In the genomic region with DNA sequence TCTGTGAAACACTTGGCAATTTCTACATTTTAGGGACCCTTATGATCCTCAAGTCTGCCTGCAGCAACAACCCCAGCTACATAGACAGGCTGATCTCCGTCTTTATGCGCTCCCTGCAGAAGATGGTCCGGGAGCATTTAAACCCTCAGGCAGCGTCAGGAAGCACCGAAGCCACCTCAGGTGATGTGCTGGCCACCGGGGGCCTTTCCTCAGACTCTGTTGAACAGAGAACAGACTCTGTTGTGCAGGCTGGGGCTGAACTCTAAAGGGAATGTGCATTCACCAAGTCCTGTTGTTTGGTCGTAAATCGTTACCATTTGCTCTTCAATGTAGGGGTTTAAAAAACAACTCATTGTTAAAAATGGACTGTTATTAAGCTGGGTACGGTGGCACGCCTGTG, we compare ENCODE assay signal across 21 cellular contexts.
DNase-seq lines count a peak whose midpoint lies in the region; ATAC-seq, FAIRE-seq and TF ChIP-seq lines count a peak whose summit lies in the region.
"Had no signal": no experiment of that assay in that cellular context is flagged by ENCODE, and none has a peak within 500 bp of the region (broad histone marks: within the 10 kb centered on the region; RNA-seq: fewer than 3 reads in every experiment).

No MANE protein-coding gene starts in this region.

- H3K27me3 Mint-ChIP-seq in astrocyte (ENCODE audit: low read depth, unreplicated experiment): no peaks in the 10 kb centered on the region
- H3K27me3 Mint-ChIP-seq: B cell; CD4-positive, alpha-beta T cell had no signal

- H3K9me3 ChIP-seq in astrocyte (ENCODE audit: insufficient read depth, low read depth, low read length) (no peaks in the 10 kb centered on the region), upper lobe of right lung (no peaks in the 10 kb centered on the region)
- H3K9me3 ChIP-seq: A549; BLaER1 treated with 17β-estradiol and CSF1 and Interleukin-3, amounts not matched to agents 10 nM and 100 nM had no signal

- no peaks in the 10 kb centered on the region for H3K4me1 ChIP-seq in astrocyte (ENCODE audit: insufficient read depth, low read length)
- H3K4me1 ChIP-seq in upper lobe of right lung: no peaks in the 10 kb centered on the region
- H3K4me1 ChIP-seq: A549; BLaER1 treated with 17β-estradiol and CSF1 and Interleukin-3, amounts not matched to agents 10 nM and 100 nM had no signal

- no peaks in the 10 kb centered on the region for H3K79me2 ChIP-seq in astrocyte (ENCODE audit: insufficient read depth, low read length)

- H3K27me3 ChIP-seq in astrocyte (ENCODE audit: insufficient read depth, low read length) (no peaks in the 10 kb centered on the region), upper lobe of right lung (no peaks in the 10 kb centered on the region)
- H3K27me3 ChIP-seq: BLaER1 treated with 17β-estradiol and CSF1 and Interleukin-3, amounts not matched to agents 10 nM and 100 nM had no signal

- H3K27ac ChIP-seq in astrocyte (ENCODE audit: low read depth, low read length) (no peak overlapping the region), upper lobe of right lung (no peak overlapping the region)
- H3K27ac ChIP-seq: 22Rv1; A549; BLaER1 treated with 17β-estradiol and CSF1 and Interleukin-3, amounts not matched to agents 10 nM and 100 nM; C4-2B had no signal

- H3K4me2 ChIP-seq in astrocyte (ENCODE audit: low read length): no peak overlapping the region
- H3K4me2 ChIP-seq: A549; BLaER1 treated with 17β-estradiol and CSF1 and Interleukin-3, amounts not matched to agents 10 nM and 100 nM had no signal

- no peak overlapping the region for H3K4me3 ChIP-seq in astrocyte (ENCODE audit: insufficient read depth, low read depth, low read length)
- H3K4me3 ChIP-seq in upper lobe of right lung: no peak overlapping the region
- H3K4me3 ChIP-seq: A549; BLaER1 treated with 17β-estradiol and CSF1 and Interleukin-3, amounts not matched to agents 10 nM and 100 nM had no signal

- H3K36me3 Mint-ChIP-seq in astrocyte (ENCODE audit: low read depth, unreplicated experiment): peaks cover 36% of the 10 kb centered on the region

- intact Hi-C loops in upper lobe of right lung (cut with DNase I): no loop called here

- peak overlapping the region; percentile 26 for H3K27ac Mint-ChIP-seq in astrocyte (ENCODE audit: unreplicated experiment)
- H3K27ac Mint-ChIP-seq: B cell; CD4-positive, alpha-beta T cell; CD8-positive, alpha-beta T cell had no signal

- H3K36me3 ChIP-seq in astrocyte (ENCODE audit: insufficient read depth, low read length) (peaks cover 49% of the 10 kb centered on the region), upper lobe of right lung (peaks cover 100% of the 10 kb centered on the region)

- no peaks in the 10 kb centered on the region for H3K9me3 Mint-ChIP-seq in astrocyte (ENCODE audit: unreplicated experiment)
- H3K9me3 Mint-ChIP-seq: CD4-positive, alpha-beta T cell; CD8-positive, alpha-beta T cell had no signal

- DNase-seq in activated CD8-positive, alpha-beta memory T cell treated with anti-CD3 and anti-CD28 coated beads, Interleukin-2, amount 50 U/mL, for 48 hours: peak; percentile 6
- no peak for DNase-seq in activated CD8-positive, alpha-beta memory T cell treated with anti-CD3 and anti-CD28 coated beads, Interleukin-2, amount 50 U/mL, for 4 hours
- DNase-seq in astrocyte (ENCODE audit: low read depth) (no peak), upper lobe of right lung (peak; percentile 19), omental fat pad (ENCODE audit: low spot score) (no peak)
- DNase-seq: AML-193; CD4-positive, alpha-beta T cell; CD8-positive, alpha-beta T cell; COR-L47; DMS 273 treated with DMSO at 0.1 percent for 48 hours; DMS153; DMS79 treated with DMSO at 0.1 percent for 48 hours; GF-D8 had no signal

- TF ChIP-seq CTCF in astrocyte (IDR thresholded peaks at IDR 0.05; ENCODE audit: insufficient read depth, low read depth, low read length): no peak
- TF ChIP-seq CTCF in upper lobe of right lung (IDR thresholded peaks at IDR 0.05): no peak
- TF ChIP-seq CTCF in omental fat pad (IDR thresholded peaks at IDR 0.05): no peak

- H4K20me1 ChIP-seq in astrocyte (ENCODE audit: insufficient read depth, low read length): peaks cover 12% of the 10 kb centered on the region

- no peak for FAIRE-seq in astrocyte (lab: Jason Lieb, UNC)
- FAIRE-seq: A549, G401.6, GM12891, GM19239 had no signal

- no peak overlapping the region for H3K9ac ChIP-seq in astrocyte (ENCODE audit: low read length)
- H3K9ac ChIP-seq: BLaER1 treated with 17β-estradiol and CSF1 and Interleukin-3, amounts not matched to agents 10 nM and 100 nM had no signal

- no peak overlapping the region for H3K4me3 Mint-ChIP-seq in astrocyte (ENCODE audit: unreplicated experiment)
- H3K4me3 Mint-ChIP-seq: B cell; CD4-positive, alpha-beta T cell; CD8-positive, alpha-beta T cell had no signal

- ATAC-seq in upper lobe of right lung: no peak
- ATAC-seq in omental fat pad (ENCODE audit: low FRiP score): no peak
- ATAC-seq: A549; CD8-positive, alpha-beta T cell had no signal

- no peaks in the 10 kb centered on the region for H3K4me1 Mint-ChIP-seq in astrocyte (ENCODE audit: low read depth, unreplicated experiment)
- H3K4me1 Mint-ChIP-seq: B cell had no signal

- no peak overlapping the region for H2AFZ ChIP-seq in astrocyte (ENCODE audit: low read depth, low read length)

Comparison
In these comparisons a context has a peak if more than half of its experiments do, and no peak if none do; other contexts are left out.
1. DNase-seq: peak in activated CD8-positive, alpha-beta memory T cell treated with anti-CD3 and anti-CD28 coated beads, Interleukin-2, amount 50 U/mL, for 48 hours (single experiment) and upper lobe of right lung (single experiment); none in activated CD8-positive, alpha-beta memory T cell treated with anti-CD3 and anti-CD28 coated beads, Interleukin-2, amount 50 U/mL, for 4 hours (single experiment), astrocyte (single experiment) and omental fat pad (single experiment).